Comparison of ENCODE assay signal across 26 cellular contexts in the genomic region with DNA sequence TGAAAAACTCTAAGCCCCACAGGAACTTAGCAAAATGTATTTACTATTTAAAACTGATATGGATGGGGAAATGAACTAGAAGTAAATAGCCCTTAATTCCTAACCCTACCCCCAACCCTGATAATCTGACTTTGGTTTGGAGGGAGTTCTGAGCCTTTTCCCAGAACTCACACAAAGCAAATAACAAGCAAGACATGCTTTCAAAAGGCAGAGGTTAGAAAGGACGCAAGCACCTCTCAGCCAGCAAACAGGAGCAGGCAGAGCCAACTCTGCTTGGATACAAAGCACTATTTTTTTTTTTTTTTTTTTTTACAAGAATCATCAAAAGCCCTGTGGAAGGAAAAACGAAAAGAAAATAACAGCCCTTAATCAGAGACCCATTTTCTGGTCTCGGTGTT. TPM values are rescaled to one million over a fixed set of nuclear protein-coding genes. Genes with fewer than 3 reads are reported as not detected.
DNase-seq lines count a peak whose midpoint lies in the region; ATAC-seq, FAIRE-seq and TF ChIP-seq lines count a peak whose summit lies in the region.
"Had no signal": no experiment of that assay in that cellular context is flagged by ENCODE, and none has a peak within 500 bp of the region (broad histone marks: within the 10 kb centered on the region; RNA-seq: fewer than 3 reads in every experiment).

No MANE protein-coding gene starts in this region.

- no peak for TF ChIP-seq RAD21 in HepG2 (CRISPR knock-in tag; IDR thresholded peaks at IDR 0.05)

- no peak overlapping the region for H3K4me3 ChIP-seq in HepG2 (replicated peaks in 1 of 3; ENCODE audit: insufficient read depth in 1 of 3, low read depth in 2 of 3, low read length in 3 of 3)
- no peak overlapping the region for H3K4me3 ChIP-seq in osteoblast (ENCODE audit: insufficient read depth, low read length)
- no peak overlapping the region for H3K4me3 ChIP-seq in uterus
- no peak overlapping the region for H3K4me3 ChIP-seq in SJCRH30
- H3K4me3 ChIP-seq: heart left ventricle, spleen had no signal

- in situ Hi-C loops in HepG2 (cut with HindIII; ENCODE audit: extremely low pct_ligation_motif_present, low pct_unique_long_range_greater_than_20kb) = no loop called here

- WGBS in HepG2 (ENCODE audit: low lambda C conversion rate) = 58% methylated on average over 3 of the region's 3 CpGs

- intact Hi-C loops in HepG2 (cut with micrococcal nuclease; ENCODE audit: unreplicated experiment) = no loop called here
- intact Hi-C loops in uterus (cut with DNase I; ENCODE audit: low total_unique reads) = no loop called here

- peak in 1 of 61 donors; percentile 27 for DNase-seq in caudate nucleus (lab: John Stamatoyannopoulos, UW)
- no peak for DNase-seq in HepG2 (ENCODE audit: low spot score)
- DNase-seq in osteoblast (ENCODE audit: insufficient read length, low spot score, missing footprints) = no peak
- DNase-seq in uterus = no peak
- DNase-seq in NCI-H1694 (lab: John Stamatoyannopoulos, UW) = no peak
- DNase-seq in SJCRH30 = no peak
- DNase-seq: activated CD4-positive, alpha-beta T cell treated with anti-CD3 and anti-CD28 coated beads for 4 hours; activated effector memory CD4-positive, alpha-beta T cell treated with Interleukin-2 at 50 U/mL for 16 hours; activated naive CD8-positive, alpha-beta T cell treated with anti-CD3 and anti-CD28 coated beads, Interleukin-2, amount 10 ng/mL, durations not matched to agents 7 days and 5 days; activated T-cell treated with anti-CD3 and anti-CD28 coated beads for 4 hours; effector memory CD4-positive, alpha-beta T cell; foreskin fibroblast; GOT3; heart left ventricle; HFFc6; Karpas-422; kidney glomerular epithelial cell; mammary epithelial cell; NCI-H1694 treated with DMSO at 0.1 percent for 48 hours; NCI-H2171 treated with DMSO at 0.1 percent for 48 hours; NCI-H524 treated with DMSO at 0.1 percent for 48 hours; NK-92 treated with Interleukin-12 subunit alpha and Interleukin-12 subunit beta, amount 100 ng/mL, for 24 hours; Right ventricle myocardium superior; spleen had no signal

- H3K27ac ChIP-seq in caudate nucleus (ENCODE audit: low read depth, low read length) = peak overlapping the region; percentile 63
- H3K27ac ChIP-seq in HepG2 (ENCODE audit: extremely low read length, insufficient read depth, low read length) = peak overlapping the region; percentile 41
- H3K27ac ChIP-seq in osteoblast (ENCODE audit: low read depth, low read length) = no peak overlapping the region
- peak overlapping the region in 1 of 2 donors; percentile 60 for H3K27ac ChIP-seq in uterus
- H3K27ac ChIP-seq in SJCRH30 = no peak overlapping the region
- H3K27ac ChIP-seq: heart left ventricle, spleen had no signal

- H4K20me1 ChIP-seq in HepG2 (ENCODE audit: insufficient read depth, low read length) = no peaks in the 10 kb centered on the region
- H4K20me1 ChIP-seq in osteoblast (ENCODE audit: insufficient read depth, low read length) = no peaks in the 10 kb centered on the region

- CTCF ChIA-PET in HepG2 (lab: Yijun Ruan, JAX; ENCODE audit: low intra/inter-chr PET ratio, low total read pairs) = no interaction called here

- TF ChIP-seq CTCF in HepG2 (CRISPR knock-in tag; IDR thresholded peaks at IDR 0.05) (no peak), osteoblast (IDR thresholded peaks at IDR 0.05; ENCODE audit: extremely low read depth, low read depth, low read length) (no peak), uterus (IDR thresholded peaks at IDR 0.05) (no peak)

- no peak for ATAC-seq in HepG2
- no peak for ATAC-seq in GM18498 (IDR thresholded peaks at IDR 0.05; ENCODE audit: unreplicated experiment)
- ATAC-seq: heart left ventricle had no signal

- peaks cover 73% of the 10 kb centered on the region for H3K79me2 ChIP-seq in HepG2 (ENCODE audit: insufficient read depth, low read length)
- no peaks in the 10 kb centered on the region for H3K79me2 ChIP-seq in osteoblast (ENCODE audit: insufficient read depth, low read length)

- no TSS peak for BruUV-seq in HepG2 (replicated peaks; lab: Mats Ljungman, UMichigan)

- POLR2A ChIA-PET in HepG2 (lab: Yijun Ruan, JAX) = interaction anchor here (1.7 kb wide), 1 partner anchor 12 kb away, joined by 7 read pairs; no protein-coding TSS in a partner anchor

- TF ChIP-seq POLR2A in HepG2 (IDR thresholded peaks at IDR 0.05; ENCODE audit: insufficient read depth in 1 of 2, low read depth in 2 of 2, low read length in 2 of 2) (no peak), uterus (IDR thresholded peaks at IDR 0.05) (no peak)

- TF ChIP-seq EP300 in HepG2 (IDR thresholded peaks at IDR 0.05; ENCODE audit: low read depth in 2 of 2, low read length in 2 of 2) = no peak
- no peak for TF ChIP-seq EP300 in HepG2 (CRISPR knock-in tag; IDR thresholded peaks at IDR 0.05; ENCODE audit: borderline replicate concordance)

- no peak overlapping the region for H2AFZ ChIP-seq in HepG2 (ENCODE audit: low read length)
- peak overlapping the region; percentile 5 for H2AFZ ChIP-seq in osteoblast (ENCODE audit: low read length)

- FAIRE-seq in HepG2 (lab: Jason Lieb, UNC) = no peak
- FAIRE-seq: GM12892 had no signal

- peaks cover 89% of the 10 kb centered on the region for H3K4me1 ChIP-seq in HepG2 (ENCODE audit: insufficient read depth, low read length)
- H3K4me1 ChIP-seq in osteoblast (ENCODE audit: insufficient read depth, low read length) = no peaks in the 10 kb centered on the region
- H3K4me1 ChIP-seq in uterus = peaks cover 0 to 8% of the 10 kb centered on the region in 2 donors
- no peaks in the 10 kb centered on the region; the same call in 1 of the 2 replicates for H3K4me1 ChIP-seq in SJCRH30

- H3K36me3 ChIP-seq in HepG2 (replicated peaks in 1 of 2; ENCODE audit: control insufficient read depth in 1 of 2, insufficient read depth in 2 of 2, low read length in 2 of 2) = peaks cover 7 to 32% of the 10 kb centered on the region in 2 experiments
- no peaks in the 10 kb centered on the region for H3K36me3 ChIP-seq in osteoblast (ENCODE audit: insufficient read depth, low read length)
- no peaks in the 10 kb centered on the region for H3K36me3 ChIP-seq in uterus
- no peaks in the 10 kb centered on the region for H3K36me3 ChIP-seq in SJCRH30
- H3K36me3 ChIP-seq: heart left ventricle, spleen had no signal

- no peaks in the 10 kb centered on the region for H3K27me3 ChIP-seq in HepG2 (ENCODE audit: control insufficient read depth in 1 of 2, insufficient read depth in 2 of 2, low read length in 2 of 2)
- H3K27me3 ChIP-seq in osteoblast (ENCODE audit: insufficient read depth, low read length) = no peaks in the 10 kb centered on the region
- no peaks in the 10 kb centered on the region for H3K27me3 ChIP-seq in uterus
- H3K27me3 ChIP-seq in SJCRH30 = no peaks in the 10 kb centered on the region
- H3K27me3 ChIP-seq: heart left ventricle, spleen had no signal

- no peak overlapping the region for H3K9ac ChIP-seq in HepG2 (ENCODE audit: insufficient read depth, low read depth, low read length)

- H3K9me3 ChIP-seq in HepG2 (ENCODE audit: low read length) (no peaks in the 10 kb centered on the region), osteoblast (ENCODE audit: low read depth, low read length) (no peaks in the 10 kb centered on the region), uterus (no peaks in the 10 kb centered on the region), SJCRH30 (replicated peaks) (no peaks in the 10 kb centered on the region)
- H3K9me3 ChIP-seq: heart left ventricle, spleen had no signal

- no peak overlapping the region for H3K4me2 ChIP-seq in HepG2 (ENCODE audit: low read depth, low read length)
- no peak overlapping the region for H3K4me2 ChIP-seq in osteoblast (ENCODE audit: insufficient read depth, low read length)

TF ChIP-seq in HepG2, 621 proteins besides CTCF, POLR2A, EP300 and RAD21 (continues in another document):
- TF ChIP-seq, protein P1, sequence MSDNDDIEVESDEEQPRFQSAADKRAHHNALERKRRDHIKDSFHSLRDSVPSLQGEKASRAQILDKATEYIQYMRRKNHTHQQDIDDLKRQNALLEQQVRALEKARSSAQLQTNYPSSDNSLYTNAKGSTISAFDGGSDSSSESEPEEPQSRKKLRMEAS (IDR thresholded peaks at IDR 0.05) = peak; percentile 17; the same call in 1 of the 2 replicates
- TF ChIP-seq NAIF1 (CRISPR knock-in tag; IDR thresholded peaks at IDR 0.05; ENCODE audit: borderline replicate concordance) = 0 out of 2 replicates have a peak, but pooled peaks have one; percentile 28
- TF ChIP-seq ZNF841 (CRISPR knock-in tag; IDR thresholded peaks at IDR 0.05; ENCODE audit: borderline replicate concordance) = no peak

RNA-seq across cellular contexts. Expression of a gene that starts 58.7 kb away (rescaled TPM):
- total RNA-seq in HepG2 (2016; rRNA removed; fragmentation: Illumina TruSeq; extraction: Trizol) = 14.4 and 17.5 TPM in 2 replicates
- total RNA-seq in HepG2 (2016; cell fraction: cytosol; rRNA removed; fragmentation: Illumina TruSeq; extraction: Trizol; ENCODE audit: low read depth) = 5.9 and 6.8 TPM in 2 replicates
- 11.7 and 17.5 TPM in 2 replicates for total RNA-seq in HepG2 (2016; cell fraction: insoluble cytoplasmic fraction; rRNA removed; fragmentation: Illumina TruSeq; extraction: Trizol)
- 9.8 and 11.5 TPM in 2 replicates for total RNA-seq in HepG2 (2016; cell fraction: membrane; rRNA removed; fragmentation: Illumina TruSeq; extraction: Trizol)
- total RNA-seq in HepG2 (2016; cell fraction: nucleus; rRNA removed; fragmentation: Illumina TruSeq; extraction: Trizol) = 33.2 and 38.2 TPM in 2 replicates
- polyA plus RNA-seq in HepG2 (2011; rRNA removed) = 11.8 and 17.3 TPM in 2 replicates
- 15.4 and 19.5 TPM in 2 replicates for polyA plus RNA-seq in HepG2 (2011; cell fraction: cytosol; rRNA removed)
- polyA plus RNA-seq in HepG2 (2011; cell fraction: nucleus; rRNA removed) = 54.1 and 61.7 TPM in 2 replicates
- polyA plus RNA-seq in HepG2 (2012) = 25.2 and 36.8 TPM in 2 replicates
- polyA plus RNA-seq in HepG2 (2016; cell fraction: cytosol; fragmentation: Illumina TruSeq; extraction: Trizol; ENCODE audit: low read depth) = 2.0 and 2.2 TPM in 2 replicates
- 12.7 and 15.3 TPM in 2 replicates for polyA plus RNA-seq in HepG2 (2016; cell fraction: insoluble cytoplasmic fraction; fragmentation: Illumina TruSeq; extraction: Trizol; ENCODE audit: low read depth)
- 5.3 and 6.1 TPM in 2 replicates for polyA plus RNA-seq in HepG2 (2016; cell fraction: membrane; fragmentation: Illumina TruSeq; extraction: Trizol; ENCODE audit: low read depth)
- polyA plus RNA-seq in HepG2 (2016; cell fraction: nucleus; fragmentation: Illumina TruSeq; extraction: Trizol; ENCODE audit: insufficient read depth, low read depth) = 42.3 and 52.5 TPM in 2 replicates
- 1.4 and 75.8 TPM in 2 replicates for polyA minus RNA-seq in HepG2 (2011; rRNA and poly(A)+ RNA removed; ENCODE audit: low replicate concordance)
- 30.2 and 44.5 TPM in 2 replicates for polyA minus RNA-seq in HepG2 (2011; cell fraction: cytosol; rRNA and poly(A)+ RNA removed)
- 77.3 and 90.4 TPM in 2 replicates for polyA minus RNA-seq in HepG2 (2011; cell fraction: nucleus; rRNA and poly(A)+ RNA removed)
- total RNA-seq in osteoblast = 16.2 and 18.1 TPM in 2 replicates
- 10 to 100 TPM in 2 of 4 donors, 1 to 10 TPM in 2; 5.4 to 27.6 (median 9.7) TPM for total RNA-seq in uterus
- 0.43 and 0.81 TPM in 2 replicates for total RNA-seq in SJCRH30 (2014; rRNA removed; shearing (Covaris generic))

Comparison
In these comparisons a context has a peak if more than half of its experiments do, and no peak if none do; other contexts are left out.
1. H3K27ac ChIP-seq: peak in caudate nucleus (single experiment) and HepG2 (single experiment); none in osteoblast (single experiment) and SJCRH30 (single experiment).